In the genomic region with DNA sequence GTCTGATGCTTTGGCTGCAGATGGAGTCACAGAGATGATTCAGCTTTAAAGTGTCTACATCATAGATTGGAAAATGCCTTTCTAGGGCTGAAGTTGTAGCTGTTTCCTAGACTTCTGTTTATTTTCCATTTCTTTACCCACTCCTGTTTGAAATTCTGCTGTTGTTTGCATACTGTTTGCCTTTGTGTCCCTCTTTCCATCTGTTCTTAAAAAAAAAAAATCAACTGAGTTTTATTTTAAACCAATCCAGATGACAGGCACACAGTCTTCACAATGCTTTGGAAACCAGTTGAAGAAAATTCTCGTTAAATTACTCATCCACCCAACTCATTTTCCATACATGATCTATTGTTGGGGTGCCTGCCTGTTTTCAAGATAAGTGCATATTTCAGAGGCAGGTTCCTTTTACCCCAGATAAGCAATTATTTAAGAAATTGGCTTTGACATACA, we compare ENCODE assay signal across 16 cellular contexts.
DNase-seq lines count a peak whose midpoint lies in the region; ATAC-seq, FAIRE-seq and TF ChIP-seq lines count a peak whose summit lies in the region.
"Had no signal": no experiment of that assay in that cellular context is flagged by ENCODE, and none has a peak within 500 bp of the region (broad histone marks: within the 10 kb centered on the region; RNA-seq: fewer than 3 reads in every experiment).

No MANE protein-coding gene starts in this region.

- no peaks in the 10 kb centered on the region for H3K27me3 Mint-ChIP-seq in astrocyte (ENCODE audit: low read depth, unreplicated experiment)

- no peak overlapping the region for H3K4me3 Mint-ChIP-seq in astrocyte (ENCODE audit: unreplicated experiment)

- TF ChIP-seq CTCF in astrocyte (IDR thresholded peaks at IDR 0.05; ENCODE audit: insufficient read depth, low read depth, low read length) (no peak), foreskin fibroblast (IDR thresholded peaks at IDR 0.05; ENCODE audit: low read depth, low read length) (no peak), BE2C (IDR thresholded peaks at IDR 0.05; ENCODE audit: low read depth, low read length) (no peak), sigmoid colon (IDR thresholded peaks at IDR 0.05) (no peak)

- peaks cover 11% of the 10 kb centered on the region for H3K36me3 Mint-ChIP-seq in astrocyte (ENCODE audit: low read depth, unreplicated experiment)

- no peak for ATAC-seq in GM18873 (IDR thresholded peaks at IDR 0.05; ENCODE audit: low FRiP score, unreplicated experiment)
- ATAC-seq: stimulated activated naive CD8-positive, alpha-beta T cell treated with anti-CD3 and anti-CD28 coated beads, Interleukin-15, Interleukin-2, amounts not matched to agents 100 U/mL and 50 U/mL, for 24 hours had no signal

- H3K9me3 ChIP-seq in astrocyte (ENCODE audit: insufficient read depth, low read depth, low read length): peaks cover 12% of the 10 kb centered on the region
- H3K9me3 ChIP-seq in BE2C: no peaks in the 10 kb centered on the region; the same call in 1 of the 2 replicates
- no peaks in the 10 kb centered on the region for H3K9me3 ChIP-seq in sigmoid colon

- intact Hi-C loops in sigmoid colon (cut with DNase I): no loop called here

- peaks cover 3% of the 10 kb centered on the region for H3K9me3 Mint-ChIP-seq in astrocyte (ENCODE audit: unreplicated experiment)

- no peak for TF ChIP-seq EP300 in sigmoid colon (IDR thresholded peaks at IDR 0.05)

- H3K36me3 ChIP-seq in astrocyte (ENCODE audit: insufficient read depth, low read length) (no peaks in the 10 kb centered on the region), BE2C (no peaks in the 10 kb centered on the region), sigmoid colon (no peaks in the 10 kb centered on the region)

- no peak overlapping the region for H3K9ac ChIP-seq in astrocyte (ENCODE audit: low read length)

- H3K4me2 ChIP-seq in astrocyte (ENCODE audit: low read length): peak overlapping the region; percentile 60

- no peaks in the 10 kb centered on the region for H4K20me1 ChIP-seq in astrocyte (ENCODE audit: insufficient read depth, low read length)

- peaks cover 11% of the 10 kb centered on the region for H3K4me1 Mint-ChIP-seq in astrocyte (ENCODE audit: low read depth, unreplicated experiment)

- 87 to 88% methylated on average over 1 of the region's 1 CpG for WGBS in sigmoid colon, 2 donors

- FAIRE-seq in astrocyte (lab: Jason Lieb, UNC): peak; percentile 72
- FAIRE-seq: GM19239, keratinocyte had no signal

- H3K4me3 ChIP-seq in astrocyte (ENCODE audit: insufficient read depth, low read depth, low read length): no peak overlapping the region
- no peak overlapping the region for H3K4me3 ChIP-seq in foreskin fibroblast (ENCODE audit: low read depth in 1 of 2, low read length in 2 of 2)
- no peak overlapping the region for H3K4me3 ChIP-seq in BE2C (ENCODE audit: low read depth, low read length)
- no peak overlapping the region for H3K4me3 ChIP-seq in sigmoid colon

- no peaks in the 10 kb centered on the region for H3K79me2 ChIP-seq in astrocyte (ENCODE audit: insufficient read depth, low read length)

- H2AFZ ChIP-seq in astrocyte (ENCODE audit: low read depth, low read length): no peak overlapping the region

- H3K27me3 ChIP-seq in astrocyte (ENCODE audit: insufficient read depth, low read length): no peaks in the 10 kb centered on the region
- no peaks in the 10 kb centered on the region for H3K27me3 ChIP-seq in BE2C
- H3K27me3 ChIP-seq in sigmoid colon: no peaks in the 10 kb centered on the region

- TF ChIP-seq POLR2A in sigmoid colon (IDR thresholded peaks at IDR 0.05): no peak

- in situ Hi-C loops in ACHN (cut with HindIII; ENCODE audit: low pct_ligation_motif_present, low pct_unique_long_range_greater_than_20kb, low sequenced_read_pairs): no loop called here

- H3K4me1 ChIP-seq in astrocyte (ENCODE audit: insufficient read depth, low read length): peaks cover 18% of the 10 kb centered on the region
- H3K4me1 ChIP-seq in BE2C: no peaks in the 10 kb centered on the region
- peaks cover 0 to 6% (median under 1%) of the 10 kb centered on the region in 4 donors for H3K4me1 ChIP-seq in sigmoid colon

- H3K27ac ChIP-seq in astrocyte (ENCODE audit: low read depth, low read length) (peak overlapping the region; percentile 69), sigmoid colon (no peak overlapping the region)

- DNase-seq in ACHN: peak; percentile 5
- peak; percentile 38 for DNase-seq in GM04504 (ENCODE audit: low read depth)
- peak; percentile 81 for DNase-seq in astrocyte (ENCODE audit: low read depth)
- peak; percentile 20 to 57 for DNase-seq in foreskin fibroblast
- DNase-seq in NCI-H774 (lab: John Stamatoyannopoulos, UW): no peak
- DNase-seq in BE2C: no peak
- no peak for DNase-seq in sigmoid colon
- DNase-seq: activated naive CD4-positive, alpha-beta T cell treated with Interleukin-2 at 50 U/mL for 16 hours; C1 segment of cervical spinal cord; cortex of kidney; NCI-H82; retina; stimulated activated naive CD8-positive, alpha-beta T cell treated with anti-CD3 and anti-CD28 coated beads, Interleukin-15, Interleukin-2, amounts not matched to agents 100 U/mL and 50 U/mL, for 24 hours had no signal

- peak overlapping the region; percentile 74 for H3K27ac Mint-ChIP-seq in astrocyte (ENCODE audit: unreplicated experiment)

Comparison
In these comparisons a context has a peak if more than half of its experiments do, and no peak if none do; other contexts are left out.
1. DNase-seq: peak in ACHN (single experiment), GM04504 (single experiment), astrocyte (single experiment) and foreskin fibroblast (2 of 2); none in NCI-H774 (single experiment), BE2C (single experiment) and sigmoid colon (single experiment).